ENCODE assay signal across 11 cellular contexts in genomic region chr1:172724746-172725613, GRCh38.
DNase-seq lines count a peak whose midpoint lies in the region; ATAC-seq, FAIRE-seq and TF ChIP-seq lines count a peak whose summit lies in the region.
"Had no signal": no experiment of that assay in that cellular context is flagged by ENCODE, and none has a peak within 500 bp of the region (broad histone marks: within the 10 kb centered on the region; RNA-seq: fewer than 3 reads in every experiment).

No MANE protein-coding gene starts in this region.

- H2AFZ ChIP-seq in OCI-LY7 (ENCODE audit: low read length) (no peak overlapping the region), HepG2 (ENCODE audit: low read length) (no peak overlapping the region), mammary epithelial cell (ENCODE audit: low read depth, low read length) (no peak overlapping the region)

- no peak for TF ChIP-seq EP300 in HepG2 (IDR thresholded peaks at IDR 0.05; ENCODE audit: low read depth in 2 of 2, low read length in 2 of 2)
- no peak for TF ChIP-seq EP300 in HepG2 (CRISPR knock-in tag; IDR thresholded peaks at IDR 0.05; ENCODE audit: borderline replicate concordance)

- no peak for TF ChIP-seq RAD21 in HepG2 (CRISPR knock-in tag; IDR thresholded peaks at IDR 0.05)

- no peaks in the 10 kb centered on the region for H3K4me1 ChIP-seq in OCI-LY7 (ENCODE audit: insufficient read depth, low read length, poor library complexity, severe bottlenecking)
- H3K4me1 ChIP-seq in HepG2 (ENCODE audit: insufficient read depth, low read length), result no peaks in the 10 kb centered on the region
- peaks cover 14% of the 10 kb centered on the region for H3K4me1 ChIP-seq in mammary epithelial cell (ENCODE audit: insufficient read depth, low read length)

- H3K4me3 ChIP-seq in OCI-LY7 (ENCODE audit: low read depth, low read length, poor library complexity, severe bottlenecking), result no peak overlapping the region
- no peak overlapping the region for H3K4me3 ChIP-seq in HepG2 (replicated peaks in 1 of 3; ENCODE audit: insufficient read depth in 1 of 3, low read depth in 2 of 3, low read length in 3 of 3)
- H3K4me3 ChIP-seq in mammary epithelial cell (replicated peaks in 1 of 3; ENCODE audit: insufficient read depth in 1 of 3, low read depth in 2 of 3, low read length in 3 of 3), result no peak overlapping the region

- in situ Hi-C loops in HepG2 (cut with HindIII; ENCODE audit: extremely low pct_ligation_motif_present, low pct_unique_long_range_greater_than_20kb), result loop anchor here (10.0 to 25.0 kb wide), 3 partner anchors 110 to 1112 kb away; partner anchors contain the start of gene C1orf105
- in situ Hi-C loops in mammary epithelial cell (cut with MboI; ENCODE audit: low sequenced_read_pairs in 2 of 2), result loop anchor here (5.0 to 25.0 kb wide), 4 partner anchors 113 to 1087 kb away; partner anchors contain the start of genes CENPL (in 1 of the 2) and DARS2 (in 1 of the 2)

- FAIRE-seq in HepG2 (lab: Jason Lieb, UNC), result no peak
- FAIRE-seq: colon, islet of Langerhans had no signal

- H3K4me2 ChIP-seq in OCI-LY7 (ENCODE audit: low read length) (no peak overlapping the region), HepG2 (ENCODE audit: low read depth, low read length) (no peak overlapping the region), mammary epithelial cell (ENCODE audit: insufficient read depth, low read depth, low read length) (no peak overlapping the region)

- H3K9me3 ChIP-seq in OCI-LY7 (ENCODE audit: low read length) (peaks cover 14% of the 10 kb centered on the region), HepG2 (ENCODE audit: low read length) (peaks cover 11% of the 10 kb centered on the region; the same call in 1 of the 2 replicates), mammary epithelial cell (replicated peaks; ENCODE audit: insufficient read depth, low read length) (peaks cover 3% of the 10 kb centered on the region)

- H3K9ac ChIP-seq in HepG2 (ENCODE audit: insufficient read depth, low read depth, low read length) (no peak overlapping the region), mammary epithelial cell (ENCODE audit: insufficient read depth, low read length) (no peak overlapping the region)

- H3K36me3 ChIP-seq in OCI-LY7 (ENCODE audit: insufficient read depth, low read length), result no peaks in the 10 kb centered on the region
- H3K36me3 ChIP-seq in HepG2 (replicated peaks in 1 of 2; ENCODE audit: control insufficient read depth in 1 of 2, insufficient read depth in 2 of 2, low read length in 2 of 2), result no peaks in the 10 kb centered on the region
- no peaks in the 10 kb centered on the region for H3K36me3 ChIP-seq in mammary epithelial cell (ENCODE audit: insufficient read depth, low read length)

- no peak for TF ChIP-seq CTCF in OCI-LY7 (conservative IDR thresholded peaks at IDR 0.05; ENCODE audit: low read length)
- no peak for TF ChIP-seq CTCF in HepG2 (CRISPR knock-in tag; IDR thresholded peaks at IDR 0.05)
- TF ChIP-seq CTCF in mammary epithelial cell (conservative IDR thresholded peaks at IDR 0.05 in 1 of 2, IDR thresholded peaks at IDR 0.05 in 1 of 2; ENCODE audit: extremely low read depth in 1 of 2, insufficient read depth in 1 of 2, low read depth in 1 of 2, low read length in 2 of 2), result no peak

- H4K20me1 ChIP-seq in OCI-LY7 (ENCODE audit: insufficient read depth, low read length), result no peaks in the 10 kb centered on the region
- no peaks in the 10 kb centered on the region for H4K20me1 ChIP-seq in HepG2 (ENCODE audit: insufficient read depth, low read length)
- H4K20me1 ChIP-seq in mammary epithelial cell (ENCODE audit: insufficient read depth, low read length), result no peaks in the 10 kb centered on the region

- POLR2A ChIA-PET in OCI-LY7 (lab: Charles Lee) (interaction anchor here (0.5 to 1.3 kb wide), 4 partner anchors 11 to 163 kb away, joined by 3 to 6 read pairs (median 4); no protein-coding TSS in a partner anchor), HepG2 (lab: Yijun Ruan, JAX) (no interaction called here)

- DNase-seq in AML-193 (lab: John Stamatoyannopoulos, UW) (peak; percentile 59 to 85), OCI-LY7 (ENCODE audit: low spot score) (peak; percentile 18), left cardiac atrium (no peak), HepG2 (ENCODE audit: low spot score) (no peak), activated gamma-delta T cell (lab: John Stamatoyannopoulos, UW) (no peak), mammary epithelial cell (no peak)
- DNase-seq: activated CD4-positive, alpha-beta T cell treated with anti-CD3 and anti-CD28 coated beads for 48 hours had no signal

- H3K27me3 ChIP-seq in HepG2 (ENCODE audit: control insufficient read depth in 1 of 2, insufficient read depth in 2 of 2, low read length in 2 of 2) (no peaks in the 10 kb centered on the region), mammary epithelial cell (ENCODE audit: insufficient read depth, low read length) (no peaks in the 10 kb centered on the region)

- CTCF ChIA-PET in OCI-LY7 (lab: Charles Lee; ENCODE audit: unreplicated experiment) (interaction anchor here (1.3 kb wide), 1 partner anchor 193 kb away, joined by 3 read pairs; no protein-coding TSS in a partner anchor), HepG2 (lab: Yijun Ruan, JAX; ENCODE audit: low intra/inter-chr PET ratio, low total read pairs) (no interaction called here), mammary epithelial cell (lab: Charles Lee; ENCODE audit: low non-redundant PET) (interaction anchor here (0.5 kb wide), 1 partner anchor 267 kb away, joined by 3 read pairs; no protein-coding TSS in a partner anchor)

- BruUV-seq in OCI-LY7 (replicated peaks; lab: Mats Ljungman, UMichigan) (no TSS peak), HepG2 (replicated peaks; lab: Mats Ljungman, UMichigan) (no TSS peak), mammary epithelial cell (replicated peaks; lab: Mats Ljungman, UMichigan) (no TSS peak)

- ATAC-seq in GM19397 (IDR thresholded peaks at IDR 0.05; ENCODE audit: unreplicated experiment) (peak; percentile 67), HG03060 (IDR thresholded peaks at IDR 0.05; ENCODE audit: low read depth, unreplicated experiment) (peak; percentile 57), left cardiac atrium (no peak), HepG2 (no peak)

- 3% methylated on average over 2 of the region's 2 CpGs for WGBS in HepG2 (ENCODE audit: low lambda C conversion rate)
- 90% methylated on average over 2 of the region's 2 CpGs for WGBS in mammary epithelial cell (ENCODE audit: low coverage, missing lambda C conversion rate)

- no peaks in the 10 kb centered on the region for H3K79me2 ChIP-seq in OCI-LY7 (ENCODE audit: insufficient read depth, low read depth, low read length)
- H3K79me2 ChIP-seq in HepG2 (ENCODE audit: insufficient read depth, low read length), result no peaks in the 10 kb centered on the region
- no peaks in the 10 kb centered on the region for H3K79me2 ChIP-seq in mammary epithelial cell (ENCODE audit: insufficient read depth, low read length)

- no peak for TF ChIP-seq POLR2A in HepG2 (IDR thresholded peaks at IDR 0.05; ENCODE audit: insufficient read depth in 1 of 2, low read depth in 2 of 2, low read length in 2 of 2)

- no peaks in the 10 kb centered on the region for H3K9me2 ChIP-seq in OCI-LY7 (ENCODE audit: insufficient read depth, low read length)

- intact Hi-C loops in OCI-LY7 (cut with micrococcal nuclease; ENCODE audit: unreplicated experiment), result no loop called here
- intact Hi-C loops in left cardiac atrium (cut with DNase I), result no loop called here
- intact Hi-C loops in HepG2 (cut with micrococcal nuclease; ENCODE audit: unreplicated experiment), result no loop called here
- intact Hi-C loops in mammary epithelial cell (cut with micrococcal nuclease), result no loop called here

- dilution Hi-C loops in mammary epithelial cell (cut with HindIII; ENCODE audit: low sequenced_read_pairs), result loop anchor here (25.0 kb wide), 1 partner anchor 263 kb away; no protein-coding TSS in a partner anchor

- H3K27ac ChIP-seq in OCI-LY7 (ENCODE audit: low read depth, low read length, poor library complexity, severe bottlenecking), result no peak overlapping the region
- no peak overlapping the region for H3K27ac ChIP-seq in HepG2 (ENCODE audit: extremely low read length, insufficient read depth, low read length)
- no peak overlapping the region for H3K27ac ChIP-seq in mammary epithelial cell (ENCODE audit: insufficient read depth, low read depth, low read length)

TF ChIP-seq in HepG2, 621 proteins besides CTCF, POLR2A, EP300 and RAD21 (continues in another document):
- TF ChIP-seq TCF7 (IDR thresholded peaks at IDR 0.05; ENCODE audit: low read depth) (no peak), ZNF260 (CRISPR knock-in tag; IDR thresholded peaks at IDR 0.05; ENCODE audit: borderline replicate concordance, low read depth) (no peak), ZNF234 (CRISPR knock-in tag; conservative IDR thresholded peaks at IDR 0.05) (no peak), FOXP1 (IDR thresholded peaks at IDR 0.05) (no peak), FOXP1 (CRISPR knock-in tag; IDR thresholded peaks at IDR 0.05) (no peak), FOXA3 (CRISPR knock-in tag; IDR thresholded peaks at IDR 0.05) (no peak), ZNF251 (CRISPR knock-in tag; IDR thresholded peaks at IDR 0.05) (no peak), ZFP36L1 (CRISPR knock-in tag; IDR thresholded peaks at IDR 0.05) (no peak), CREB1 (IDR thresholded peaks at IDR 0.05) (no peak), CREB1 (CRISPR knock-in tag; IDR thresholded peaks at IDR 0.05) (no peak), IKZF4 (CRISPR knock-in tag; IDR thresholded peaks at IDR 0.05; ENCODE audit: borderline replicate concordance, low read depth, not compliant biosample characterization) (no peak), MNT (IDR thresholded peaks at IDR 0.05) (no peak), ZNF841 (CRISPR knock-in tag; IDR thresholded peaks at IDR 0.05; ENCODE audit: borderline replicate concordance) (no peak)

Comparison
In these comparisons a context has a peak if more than half of its experiments do, and no peak if none do; other contexts are left out.
1. DNase-seq: peak in AML-193 (2 of 2) and OCI-LY7 (single experiment); none in left cardiac atrium (single experiment), HepG2 (single experiment), activated gamma-delta T cell (single experiment) and mammary epithelial cell (single experiment).
2. ATAC-seq: peak in GM19397 (single experiment) and HG03060 (single experiment); none in left cardiac atrium (0 of 2) and HepG2 (single experiment).